In the genomic region with DNA sequence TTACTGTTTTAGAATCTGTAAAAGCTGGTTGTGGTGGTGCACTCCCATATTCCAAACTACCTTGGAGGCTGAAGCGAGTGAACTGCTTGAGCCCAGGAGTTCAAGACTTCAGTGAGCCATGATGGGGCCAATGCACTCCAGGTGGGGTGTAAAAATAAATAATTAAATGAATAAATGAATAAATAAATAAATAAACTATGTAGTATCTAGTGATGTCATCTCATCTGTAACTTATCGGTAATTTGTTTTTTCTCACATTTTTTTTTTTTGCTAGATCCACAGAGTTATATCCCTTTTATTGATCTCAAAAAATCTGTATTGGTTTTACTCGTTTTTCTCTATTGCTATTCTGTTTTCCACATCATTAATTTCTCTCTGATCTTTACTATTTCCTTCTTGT, we compare ENCODE assay signal across 10 cellular contexts. TPM values are rescaled to one million over a fixed set of nuclear protein-coding genes. Genes with fewer than 3 reads are reported as not detected.
"Had no signal": no experiment of that assay in that cellular context is flagged by ENCODE, and none has a peak within 500 bp of the region (broad histone marks: within the 10 kb centered on the region; RNA-seq: fewer than 3 reads in every experiment).

No MANE protein-coding gene starts in this region.

- H3K27ac Mint-ChIP-seq: IgD-negative memory B cell had no signal

- H3K4me2 ChIP-seq: KMS-11 had no signal

- H3K4me3 ChIP-seq: K562 had no signal

- H3K36me3 Mint-ChIP-seq: IgD-negative memory B cell had no signal

- ATAC-seq: K562 had no signal

- H3K27me3 Mint-ChIP-seq: IgD-negative memory B cell had no signal

- DNase-seq: IMR-90, KBM-7, KG1 had no signal

- H3K27ac ChIP-seq: HL-60, KMS-11 had no signal

- FAIRE-seq: HTR-8/SVneo, K562 had no signal

- H3K9ac ChIP-seq: KMS-11 had no signal

RNA-seq across cellular contexts. Expression of a gene that starts 5.0 kb away (rescaled TPM):
- total RNA-seq: HT-29, HT1080, IMR-90, K562 had no signal
- polyA plus RNA-seq: IgD-negative memory B cell, IMR-90, K562 had no signal
